In the genomic region with DNA sequence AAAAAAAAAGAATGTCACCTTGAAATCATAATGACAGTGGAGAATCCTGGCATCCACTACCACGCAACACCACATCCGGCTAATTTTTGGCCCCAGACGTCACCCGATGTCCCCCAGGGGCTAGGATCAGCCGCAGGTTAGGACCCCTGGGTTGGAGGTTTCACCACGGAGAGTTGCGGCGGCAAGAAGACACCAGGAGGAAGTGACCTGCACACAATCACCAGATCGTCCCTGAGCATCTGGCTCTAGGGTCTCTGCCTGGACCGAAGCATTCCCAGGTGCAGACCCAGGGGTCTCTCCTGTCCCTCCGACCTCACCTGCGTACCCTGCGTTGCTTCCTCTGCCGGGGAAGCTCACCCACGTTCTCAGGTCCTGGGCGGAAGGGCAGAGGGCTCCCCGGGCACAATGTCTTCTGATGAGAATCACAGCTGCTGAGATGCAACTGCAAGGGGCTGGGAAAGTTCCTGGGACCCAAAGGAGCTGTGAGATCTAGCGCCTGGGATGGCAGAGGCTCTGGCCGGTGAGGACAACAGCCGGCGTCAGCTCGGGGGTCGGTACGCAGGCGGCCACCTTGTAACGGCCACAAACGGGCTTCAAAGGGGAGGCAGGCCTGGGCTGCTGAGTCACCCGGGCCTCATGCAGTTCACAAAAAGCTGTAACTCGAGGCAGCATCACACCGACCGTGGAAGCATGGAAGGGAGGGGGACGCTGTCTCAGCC, we compare ENCODE assay signal across 15 cellular contexts.
DNase-seq lines count a peak whose midpoint lies in the region; ATAC-seq and TF ChIP-seq lines count a peak whose summit lies in the region.
"Had no signal": no experiment of that assay in that cellular context is flagged by ENCODE, and none has a peak within 500 bp of the region (broad histone marks: within the 10 kb centered on the region; RNA-seq: fewer than 3 reads in every experiment).

No MANE protein-coding gene starts in this region.

- H3K4me3 Mint-ChIP-seq in memory B cell: no peak overlapping the region
- H3K4me3 Mint-ChIP-seq: activated T-cell treated with anti-CD3 and anti-CD28 coated beads, Interleukin-2, amount 50 U/mL, for 72 hours had no signal

- peaks cover 24% of the 10 kb centered on the region for H3K4me1 ChIP-seq in HUES6 (ENCODE audit: control insufficient read depth, insufficient read depth, low read length)

- no peaks in the 10 kb centered on the region for H3K36me3 ChIP-seq in HUES6 (ENCODE audit: control insufficient read depth, insufficient read depth, low read length)
- H3K36me3 ChIP-seq: SJSA1 had no signal

- TF ChIP-seq CTCF in choroid plexus epithelial cell (conservative IDR thresholded peaks at IDR 0.05; ENCODE audit: low read depth, low read length): no peak

- H3K27ac ChIP-seq in HUES6 (ENCODE audit: low read depth, low read length): peak overlapping the region; percentile 27; the same call in 1 of the 2 replicates
- peak overlapping the region; percentile 90 for H3K27ac ChIP-seq in temporal lobe (ENCODE audit: low read depth, low read length)
- H3K27ac ChIP-seq: epithelial cell of prostate, SJSA1 had no signal

- H3K27me3 ChIP-seq in HUES6 (ENCODE audit: control insufficient read depth, insufficient read depth, low read length): no peaks in the 10 kb centered on the region
- H3K27me3 ChIP-seq: SJSA1 had no signal

- H3K4me3 ChIP-seq in HUES6 (ENCODE audit: low read depth, low read length) (no peak overlapping the region; the same call in 1 of the 2 replicates), choroid plexus epithelial cell (ENCODE audit: low read depth, low read length) (no peak overlapping the region)
- H3K4me3 ChIP-seq: SJSA1 had no signal

- ATAC-seq in memory B cell (ENCODE audit: low read depth) (no peak), HG02571 (IDR thresholded peaks at IDR 0.05; ENCODE audit: unreplicated experiment) (no peak)
- ATAC-seq: activated T-cell treated with anti-CD3 and anti-CD28 coated beads, Interleukin-2, amount 50 U/mL, for 72 hours had no signal

- H3K9me3 ChIP-seq in HUES6 (ENCODE audit: control insufficient read depth, insufficient read depth, low read depth, low read length): peaks cover 21% of the 10 kb centered on the region; the same call in 1 of the 2 replicates

- H3K4me1 Mint-ChIP-seq in memory B cell: peaks cover 17% of the 10 kb centered on the region
- H3K4me1 Mint-ChIP-seq: brain had no signal

- DNase-seq in choroid plexus epithelial cell (ENCODE audit: low read depth): peak; percentile 48
- DNase-seq in memory B cell (ENCODE audit: low spot score in 2 of 2): no peak
- DNase-seq in T-helper 1 cell: no peak
- no peak for DNase-seq in stimulated activated CD4-positive, alpha-beta T cell treated with anti-CD3 and anti-CD28 coated beads, Interleukin-4, amount 100 ng/mL, for 4 hours
- no peak for DNase-seq in SHP77 treated with DMSO at 0.1 percent for 48 hours (lab: John Stamatoyannopoulos, UW)
- DNase-seq: activated T-cell treated with anti-CD3 and anti-CD28 coated beads, Interleukin-2, amount 50 U/mL, for 72 hours; NCI-H1105; NCI-H524; stimulated activated CD4-positive, alpha-beta T cell treated with anti-CD3 and anti-CD28 coated beads, Interleukin-12 subunit alpha, Interleukin-12 subunit beta, amount 100 ng/mL, for 4 hours had no signal

- peaks cover 34% of the 10 kb centered on the region for H3K36me3 Mint-ChIP-seq in memory B cell

- H3K9ac ChIP-seq in HUES6 (ENCODE audit: low read length): peak overlapping the region; percentile 51

- H3K9me3 Mint-ChIP-seq in memory B cell: peaks cover 6% of the 10 kb centered on the region

- peak overlapping the region; percentile 60 for H3K27ac Mint-ChIP-seq in memory B cell
- H3K27ac Mint-ChIP-seq: activated T-cell treated with anti-CD3 and anti-CD28 coated beads, Interleukin-2, amount 50 U/mL, for 72 hours; brain had no signal

- H3K27me3 Mint-ChIP-seq in memory B cell: no peaks in the 10 kb centered on the region
